In genomic region chr7:13991791-13992620, GRCh38 we compare ENCODE assay signal across 8 cellular contexts. TPM values are rescaled to one million over a fixed set of nuclear protein-coding genes. Genes with fewer than 3 reads are reported as not detected.
A peak's percentile ranks its signal among the peaks of the same experiment; 100 is the strongest.
DNase-seq lines count a peak whose midpoint lies in the region; ATAC-seq, FAIRE-seq and TF ChIP-seq lines count a peak whose summit lies in the region.

No MANE protein-coding gene starts in this region.

- H3K4me3 ChIP-seq in A549 (peak overlapping the region; percentile 61), HUES48 (ENCODE audit: low read depth, low read length) (peak overlapping the region; percentile 98), coronary artery (peak overlapping the region; percentile 93)

- POLR2A ChIA-PET in A549 (lab: Yijun Ruan, JAX) = interaction anchor here (1.3 kb wide), 1 partner anchor 11 kb away, joined by 7 read pairs; no protein-coding TSS in a partner anchor

- H3K9ac ChIP-seq in HUES48 (ENCODE audit: low read depth, low read length) = peak overlapping the region; percentile 72

- WGBS in A549 (ENCODE audit: missing lambda C conversion rate) = 81% methylated on average over 12 of the region's 12 CpGs

- H3K27ac ChIP-seq in A549 (peak overlapping the region; percentile 49 to 58; a peak in 5 of 6 replicates), HUES48 (ENCODE audit: low read depth, low read length) (peak overlapping the region; percentile 89), coronary artery (peak overlapping the region; percentile 90 to 96)

- TF ChIP-seq CTCF in A549 (IDR thresholded peaks at IDR 0.05) (no peak), coronary artery (IDR thresholded peaks at IDR 0.05) (no peak)

- DNase-seq in A549 (ENCODE audit: low read depth in 1 of 2, low spot score in 1 of 2) (no peak), coronary artery (ENCODE audit: low spot score) (no peak), medulla oblongata (ENCODE audit: extremely low spot score) (peak; percentile 33), iPS-NIHi11 (ENCODE audit: low spot score) (no peak), NCI-H1436 (lab: John Stamatoyannopoulos, UW) (no peak)

- H3K4me2 ChIP-seq in A549 = peak overlapping the region; percentile 92

- H3K9me3 ChIP-seq in A549 (no peaks in the 10 kb centered on the region), HUES48 (ENCODE audit: control insufficient read depth, insufficient read depth, low read length) (no peaks in the 10 kb centered on the region)

- ATAC-seq in A549 (no peak), HG02852 (IDR thresholded peaks at IDR 0.05; ENCODE audit: unreplicated experiment) (no peak), GM18520 (IDR thresholded peaks at IDR 0.05; ENCODE audit: unreplicated experiment) (no peak)

- TF ChIP-seq RAD21 in A549 (conservative IDR thresholded peaks at IDR 0.05 in 1 of 2, IDR thresholded peaks at IDR 0.05 in 1 of 2) = no peak

- no peaks in the 10 kb centered on the region for H3K36me3 ChIP-seq in HUES48 (ENCODE audit: control insufficient read depth, insufficient read depth, low read length)

- H3K27me3 ChIP-seq in HUES48 (ENCODE audit: control insufficient read depth, insufficient read depth, low read length) = no peaks in the 10 kb centered on the region

- CTCF ChIA-PET in A549 (lab: Yijun Ruan, JAX) = no interaction called here

- TF ChIP-seq EP300 in A549 (IDR thresholded peaks at IDR 0.05) = no peak

- no peaks in the 10 kb centered on the region for H3K4me1 ChIP-seq in A549
- peaks cover 21% of the 10 kb centered on the region for H3K4me1 ChIP-seq in HUES48 (ENCODE audit: control insufficient read depth, insufficient read depth, low read length)

- no peak for TF ChIP-seq POLR2A in A549 (IDR thresholded peaks at IDR 0.05; ENCODE audit: low read length)

- no peak for FAIRE-seq in A549 (lab: Jason Lieb, UNC)

TF ChIP-seq in A549, 52 proteins besides CTCF, POLR2A, EP300 and RAD21:
- TF ChIP-seq KDM5A (IDR thresholded peaks at IDR 0.05) = no peak
- no peak for TF ChIP-seq FOSB (CRISPR knock-in tag; IDR thresholded peaks at IDR 0.05)
- TF ChIP-seq NFE2L2 (conservative IDR thresholded peaks at IDR 0.05; ENCODE audit: low read length) = no peak
- no peak for TF ChIP-seq EHMT2 (IDR thresholded peaks at IDR 0.05; ENCODE audit: low read depth)

RNA-seq across cellular contexts. Expression of gene ETV1, which starts 2.5 kb away (rescaled TPM):
- polyA plus RNA-seq in A549 (2011; rRNA removed) = 5.5 and 6.2 TPM in 2 replicates
- polyA plus RNA-seq in A549 (2012; cell fraction: cytosol; rRNA removed) = 2.4 and 3.2 TPM in 2 replicates
- polyA plus RNA-seq in A549 (2012; cell fraction: nucleus; rRNA removed) = 1.8 and 2.6 TPM in 2 replicates
- polyA plus RNA-seq in A549 (2017; fragmentation: RNase III; extraction: RNeasy Plus Mini Kit Qiagen cat#74134 plus additional on column Dnase treatment) = 0.73 to 1.3 TPM (median 1.3 TPM) in 3 replicates
- polyA minus RNA-seq in A549 (2011; rRNA and poly(A)+ RNA removed) = 6.6 TPM in 2 replicates
